Comparison of ENCODE assay signal across 8 cellular contexts in genomic region chr11:128290106-128290840, GRCh38.
A peak's percentile ranks its signal among the peaks of the same experiment; 100 is the strongest.
DNase-seq lines count a peak whose midpoint lies in the region; ATAC-seq, FAIRE-seq and TF ChIP-seq lines count a peak whose summit lies in the region.

No MANE protein-coding gene starts in this region.

- TF ChIP-seq CTCF in DND-41 (IDR thresholded peaks at IDR 0.05; ENCODE audit: borderline replicate concordance, extremely low read depth, low read length, poor library complexity, severe bottlenecking) (peak; percentile 92), osteoblast (IDR thresholded peaks at IDR 0.05; ENCODE audit: extremely low read depth, low read depth, low read length) (peak; percentile 91), thyroid gland (IDR thresholded peaks at IDR 0.05) (peak; percentile 65 to 94 (median 85))

- H3K9me3 ChIP-seq in DND-41 (ENCODE audit: insufficient read depth, low read length, severe bottlenecking) (no peaks in the 10 kb centered on the region), osteoblast (ENCODE audit: low read depth, low read length) (no peaks in the 10 kb centered on the region), thyroid gland (no peaks in the 10 kb centered on the region)

- H3K27ac ChIP-seq in DND-41 (ENCODE audit: low read length) (peak overlapping the region; percentile 66), osteoblast (ENCODE audit: low read depth, low read length) (no peak overlapping the region), thyroid gland (peak overlapping the region; percentile 24 to 74 (median 57))

- H2AFZ ChIP-seq in DND-41 (ENCODE audit: low read depth, low read length) = peak overlapping the region; percentile 56
- no peak overlapping the region for H2AFZ ChIP-seq in osteoblast (ENCODE audit: low read length)

- FAIRE-seq in HTR-8/SVneo (lab: Jason Lieb, UNC) (no peak), RCC 7860 (lab: Jason Lieb, UNC) (peak; percentile 69)

- peak overlapping the region; percentile 98 for H3K27ac Mint-ChIP-seq in activated T-helper 1 cell treated with anti-CD3 and anti-CD28 coated beads, Interleukin-12 subunit alpha, Interleukin-12 subunit beta, Interleukin-2, Interleukin-4 antibody, amounts not matched to agents 30 ng/mL and 10 ng/mL and 1 ng/mL, durations not matched to agents 14 hours and 24 hours and 36 hours

- H3K4me3 ChIP-seq in DND-41 (ENCODE audit: low read depth in 1 of 2, low read length in 2 of 2) (no peak overlapping the region), osteoblast (ENCODE audit: insufficient read depth, low read length) (peak overlapping the region; percentile 14), thyroid gland (replicated peaks in 1 of 3) (no peak overlapping the region)

- peak overlapping the region; percentile 27 for H3K9ac ChIP-seq in DND-41 (ENCODE audit: low read depth, low read length)

- no peaks in the 10 kb centered on the region for H3K79me2 ChIP-seq in DND-41 (ENCODE audit: insufficient read depth, low read length)
- no peaks in the 10 kb centered on the region for H3K79me2 ChIP-seq in osteoblast (ENCODE audit: insufficient read depth, low read length)

- no peaks in the 10 kb centered on the region for H3K27me3 ChIP-seq in DND-41 (ENCODE audit: insufficient read depth, low read length, poor library complexity)
- no peaks in the 10 kb centered on the region for H3K27me3 ChIP-seq in osteoblast (ENCODE audit: insufficient read depth, low read length)
- no peaks in the 10 kb centered on the region for H3K27me3 ChIP-seq in thyroid gland

- TF ChIP-seq POLR2A in thyroid gland (IDR thresholded peaks at IDR 0.05) = no peak

- ATAC-seq in DND-41 (ENCODE audit: insufficient read depth, low read depth) (peak; percentile 96), GM21447 (IDR thresholded peaks at IDR 0.05; ENCODE audit: unreplicated experiment) (peak; percentile 83)

- peak overlapping the region; percentile 46 for H3K4me2 ChIP-seq in DND-41 (ENCODE audit: insufficient read depth, low read length)
- H3K4me2 ChIP-seq in osteoblast (ENCODE audit: insufficient read depth, low read length) = peak overlapping the region; percentile 52

- H3K9me3 Mint-ChIP-seq in activated T-helper 1 cell treated with anti-CD3 and anti-CD28 coated beads, Interleukin-12 subunit alpha, Interleukin-12 subunit beta, Interleukin-2, Interleukin-4 antibody, amounts not matched to agents 30 ng/mL and 10 ng/mL and 1 ng/mL, durations not matched to agents 14 hours and 24 hours and 36 hours = peaks cover 7% of the 10 kb centered on the region

- H3K27me3 Mint-ChIP-seq in activated T-helper 1 cell treated with anti-CD3 and anti-CD28 coated beads, Interleukin-12 subunit alpha, Interleukin-12 subunit beta, Interleukin-2, Interleukin-4 antibody, amounts not matched to agents 30 ng/mL and 10 ng/mL and 1 ng/mL, durations not matched to agents 14 hours and 24 hours and 36 hours (ENCODE audit: insufficient read depth) = peaks cover 1% of the 10 kb centered on the region

- H3K36me3 ChIP-seq in DND-41 (ENCODE audit: insufficient read depth, low read length) (no peaks in the 10 kb centered on the region), osteoblast (ENCODE audit: insufficient read depth, low read length) (no peaks in the 10 kb centered on the region), thyroid gland (no peaks in the 10 kb centered on the region)

- intact Hi-C loops in activated T-helper 1 cell treated with anti-CD3 and anti-CD28 coated beads, Interleukin-12 subunit alpha, Interleukin-12 subunit beta, Interleukin-2, Interleukin-4 antibody, amounts not matched to agents 30 ng/mL and 10 ng/mL and 1 ng/mL, durations not matched to agents 14 hours and 24 hours and 36 hours (cut with micrococcal nuclease) = loop anchor here (1.0 kb wide), 10 partner anchors 12 to 541 kb away; no protein-coding TSS in a partner anchor
- intact Hi-C loops in thyroid gland (cut with DNase I) = loop anchor here (5.0 to 10.0 kb wide), 3 partner anchors 165 to 542 kb away; no protein-coding TSS in a partner anchor

- peaks cover 100% of the 10 kb centered on the region for H3K4me1 Mint-ChIP-seq in activated T-helper 1 cell treated with anti-CD3 and anti-CD28 coated beads, Interleukin-12 subunit alpha, Interleukin-12 subunit beta, Interleukin-2, Interleukin-4 antibody, amounts not matched to agents 30 ng/mL and 10 ng/mL and 1 ng/mL, durations not matched to agents 14 hours and 24 hours and 36 hours (ENCODE audit: low read depth)

- WGBS in thyroid gland, 2 donors = 11% methylated on average over 16 of the region's 16 CpGs

- no peaks in the 10 kb centered on the region for H4K20me1 ChIP-seq in DND-41 (ENCODE audit: insufficient read depth, low read length)
- no peaks in the 10 kb centered on the region for H4K20me1 ChIP-seq in osteoblast (ENCODE audit: insufficient read depth, low read length)

- peaks cover 11% of the 10 kb centered on the region for H3K36me3 Mint-ChIP-seq in activated T-helper 1 cell treated with anti-CD3 and anti-CD28 coated beads, Interleukin-12 subunit alpha, Interleukin-12 subunit beta, Interleukin-2, Interleukin-4 antibody, amounts not matched to agents 30 ng/mL and 10 ng/mL and 1 ng/mL, durations not matched to agents 14 hours and 24 hours and 36 hours (ENCODE audit: low read depth)

- H3K4me1 ChIP-seq in DND-41 (ENCODE audit: insufficient read depth, low read length) = peaks cover 23% of the 10 kb centered on the region
- peaks cover 15% of the 10 kb centered on the region for H3K4me1 ChIP-seq in osteoblast (ENCODE audit: insufficient read depth, low read length)
- H3K4me1 ChIP-seq in thyroid gland = peaks cover 4 to 15% of the 10 kb centered on the region in 2 donors

- peak; percentile 77 for DNase-seq in DND-41
- DNase-seq in HTR-8/SVneo (ENCODE audit: insufficient read length, low spot score) = peak; percentile 58
- DNase-seq in RCC 7860 (ENCODE audit: low spot score) = peak; percentile 55
- peak; percentile 76 for DNase-seq in activated T-helper 1 cell treated with anti-CD3 and anti-CD28 coated beads, Interleukin-12 subunit alpha, Interleukin-12 subunit beta, Interleukin-2, Interleukin-4 antibody, amounts not matched to agents 30 ng/mL and 10 ng/mL and 1 ng/mL, durations not matched to agents 14 hours and 24 hours and 36 hours (ENCODE audit: low spot score)
- peak; percentile 75 for DNase-seq in fibroblast of the conjunctiva (ENCODE audit: low read depth)
- peak; percentile 92 for DNase-seq in osteoblast (ENCODE audit: insufficient read length, low spot score, missing footprints)
- DNase-seq in thyroid gland = peak; percentile 83 to 86

- H3K4me3 Mint-ChIP-seq in activated T-helper 1 cell treated with anti-CD3 and anti-CD28 coated beads, Interleukin-12 subunit alpha, Interleukin-12 subunit beta, Interleukin-2, Interleukin-4 antibody, amounts not matched to agents 30 ng/mL and 10 ng/mL and 1 ng/mL, durations not matched to agents 14 hours and 24 hours and 36 hours = peak overlapping the region; percentile 90
